Comparison of ENCODE assay signal across 8 cellular contexts in genomic region chr20:33686008-33686983, GRCh38. TPM values are rescaled to one million over a fixed set of nuclear protein-coding genes. Genes with fewer than 3 reads are reported as not detected.
DNase-seq lines count a peak whose midpoint lies in the region; ATAC-seq and TF ChIP-seq lines count a peak whose summit lies in the region.

TSS of gene E2F1 (minus strand) at chr20:33686385. CDS start at chr20:33686264, 121 bp downstream.

- intact Hi-C loops in activated T-helper 2 cell treated with anti-CD3 and anti-CD28 coated beads, Interferon-gamma antibody, Interleukin-2, Interleukin-4, amounts not matched to agents 10 μg/mL and 5 μg/mL and 100 μg/mL, durations not matched to agents 14 hours and 24 hours and 36 hours (cut with micrococcal nuclease) = loop anchor here (1.0 to 10.0 kb wide), 3 partner anchors 20 to 309 kb away; partner anchors contain the start of genes ACTL10, CHMP4B and RALY

- H3K4me1 Mint-ChIP-seq in activated T-helper 2 cell treated with anti-CD3 and anti-CD28 coated beads, Interferon-gamma antibody, Interleukin-2, Interleukin-4, amounts not matched to agents 10 μg/mL and 5 μg/mL and 100 μg/mL, durations not matched to agents 14 hours and 24 hours and 36 hours (ENCODE audit: low read depth) = peaks cover 67% of the 10 kb centered on the region
- H3K4me1 Mint-ChIP-seq in nephron = peaks cover 15% of the 10 kb centered on the region

- H3K27me3 ChIP-seq in HAP-1 (ENCODE audit: low read depth) = no peaks in the 10 kb centered on the region
- no peaks in the 10 kb centered on the region for H3K27me3 ChIP-seq in MG63

- H3K36me3 Mint-ChIP-seq in activated T-helper 2 cell treated with anti-CD3 and anti-CD28 coated beads, Interferon-gamma antibody, Interleukin-2, Interleukin-4, amounts not matched to agents 10 μg/mL and 5 μg/mL and 100 μg/mL, durations not matched to agents 14 hours and 24 hours and 36 hours (ENCODE audit: low read depth) = peaks cover 25% of the 10 kb centered on the region
- H3K36me3 Mint-ChIP-seq in nephron (ENCODE audit: low read depth) = no peaks in the 10 kb centered on the region

- peaks cover 13% of the 10 kb centered on the region for H3K4me1 ChIP-seq in HAP-1

- H3K9me3 Mint-ChIP-seq in activated T-helper 2 cell treated with anti-CD3 and anti-CD28 coated beads, Interferon-gamma antibody, Interleukin-2, Interleukin-4, amounts not matched to agents 10 μg/mL and 5 μg/mL and 100 μg/mL, durations not matched to agents 14 hours and 24 hours and 36 hours = no peaks in the 10 kb centered on the region
- H3K9me3 Mint-ChIP-seq in nephron = no peaks in the 10 kb centered on the region

- ATAC-seq in stimulated activated naive CD8-positive, alpha-beta T cell treated with anti-CD3 and anti-CD28 coated beads, Interleukin-15, Interleukin-2, amounts not matched to agents 100 U/mL and 50 U/mL, for 24 hours = peak; percentile 87

- TF ChIP-seq CTCF in nephron (IDR thresholded peaks at IDR 0.05; ENCODE audit: unreplicated experiment in 3 of 3) = peak; percentile 17 to 45 (median 37)

- H3K4me3 ChIP-seq in HAP-1 (peak within 1 kb of the TSS; percentile 41), MG63 (peak within 1 kb of the TSS; percentile 56)

- in situ Hi-C loops in HAP-1 (cut with MboI; ENCODE audit: low sequenced_read_pairs) = no loop called here

- TF ChIP-seq POLR2A in Raji (IDR thresholded peaks at IDR 0.05; ENCODE audit: insufficient read depth, low read depth, low read length) = peak; percentile 62

- H3K36me3 ChIP-seq in HAP-1 (replicated peaks) (peaks cover 4% of the 10 kb centered on the region), MG63 (peaks cover 7% of the 10 kb centered on the region)

- no peaks in the 10 kb centered on the region for H3K27me3 Mint-ChIP-seq in activated T-helper 2 cell treated with anti-CD3 and anti-CD28 coated beads, Interferon-gamma antibody, Interleukin-2, Interleukin-4, amounts not matched to agents 10 μg/mL and 5 μg/mL and 100 μg/mL, durations not matched to agents 14 hours and 24 hours and 36 hours (ENCODE audit: low read depth)
- no peaks in the 10 kb centered on the region for H3K27me3 Mint-ChIP-seq in nephron (ENCODE audit: low read depth)

- H3K9me3 ChIP-seq in HAP-1 = no peaks in the 10 kb centered on the region
- H3K9me3 ChIP-seq in MG63 = no peaks in the 10 kb centered on the region

- peak; percentile 95 for DNase-seq in GDM1 (lab: John Stamatoyannopoulos, UW)
- peak; percentile 87 to 98 for DNase-seq in HAP-1 (ENCODE audit: low spot score in 2 of 2)
- peak; percentile 96 for DNase-seq in MG63
- DNase-seq in activated T-helper 2 cell treated with anti-CD3 and anti-CD28 coated beads, Interferon-gamma antibody, Interleukin-2, Interleukin-4, amounts not matched to agents 10 μg/mL and 5 μg/mL and 100 μg/mL, durations not matched to agents 14 hours and 24 hours and 36 hours (ENCODE audit: low spot score) = peak; percentile 96
- DNase-seq in fibroblast of peridontal ligament (ENCODE audit: extremely low read depth) = peak; percentile 74
- peak; percentile 98 for DNase-seq in stimulated activated naive CD8-positive, alpha-beta T cell treated with anti-CD3 and anti-CD28 coated beads, Interleukin-15, Interleukin-2, amounts not matched to agents 100 U/mL and 50 U/mL, for 24 hours

- H3K27ac Mint-ChIP-seq in activated T-helper 2 cell treated with anti-CD3 and anti-CD28 coated beads, Interferon-gamma antibody, Interleukin-2, Interleukin-4, amounts not matched to agents 10 μg/mL and 5 μg/mL and 100 μg/mL, durations not matched to agents 14 hours and 24 hours and 36 hours = peak within 1 kb of the TSS; percentile 91
- peak within 1 kb of the TSS in 1 of 3 experiments; percentile 37 for H3K27ac Mint-ChIP-seq in nephron

- peak within 1 kb of the TSS; percentile 92 for H3K4me3 Mint-ChIP-seq in activated T-helper 2 cell treated with anti-CD3 and anti-CD28 coated beads, Interferon-gamma antibody, Interleukin-2, Interleukin-4, amounts not matched to agents 10 μg/mL and 5 μg/mL and 100 μg/mL, durations not matched to agents 14 hours and 24 hours and 36 hours (ENCODE audit: low read depth)
- H3K4me3 Mint-ChIP-seq in nephron = peak within 1 kb of the TSS; percentile 82 to 90 (median 87)

RNA-seq across cellular contexts. Expression of gene E2F1, which starts in this region (rescaled TPM):
- 52.1 and 57.2 TPM in 2 replicates for total RNA-seq in MG63 (2014; rRNA removed; shearing (Covaris generic); ENCODE audit: low replicate concordance)
- total RNA-seq in activated T-helper 2 cell treated with anti-CD3 and anti-CD28 coated beads, Interferon-gamma antibody, Interleukin-2, Interleukin-4, amounts not matched to agents 10 μg/mL and 5 μg/mL and 100 μg/mL, durations not matched to agents 14 hours and 24 hours and 36 hours = 63.8 and 64.2 TPM in 2 replicates

Comparison
In these comparisons a context has a peak if more than half of its experiments do, and no peak if none do; other contexts are left out.
1. Peak in every context shown above with its lines: DNase-seq, ATAC-seq and H3K4me3 ChIP-seq.